ENCODE assay signal across 2 cellular contexts in the genomic region with DNA sequence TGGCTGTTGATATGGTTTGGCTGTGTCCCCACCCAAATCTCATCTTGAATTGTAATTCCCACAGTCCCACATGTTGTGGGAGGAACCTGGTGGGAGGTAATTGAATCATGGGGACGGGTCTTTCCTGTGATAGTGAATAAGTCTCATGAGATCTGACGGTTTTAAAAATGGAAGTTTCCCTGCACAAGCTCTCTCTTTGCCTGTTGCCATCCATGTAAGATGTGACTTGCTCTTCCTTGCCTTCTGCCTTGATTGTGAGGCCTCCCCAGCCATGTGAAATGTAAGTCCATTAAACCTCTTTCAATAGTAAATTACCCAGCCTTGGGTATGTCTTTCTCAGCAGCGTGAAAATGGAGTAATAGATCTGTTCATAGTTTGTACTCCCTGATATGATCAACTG.
TF ChIP-seq lines count a peak whose summit lies in the region.

No MANE protein-coding gene starts in this region.

TF ChIP-seq in A549, 52 proteins besides CTCF, POLR2A, EP300 and RAD21:
- TF ChIP-seq ZFP36 (IDR thresholded peaks at IDR 0.05; ENCODE audit: borderline replicate concordance, partially characterized antibody), result peak; percentile 47

TF ChIP-seq in HEK293, 187 proteins besides CTCF, POLR2A, EP300 and RAD21:
- TF ChIP-seq SETDB1 (IDR thresholded peaks at IDR 0.05; ENCODE audit: insufficient read length, low read length) (peak; percentile 78), SCRT2 (tag by site-specific recombination; IDR thresholded peaks at IDR 0.05) (peak; percentile 65)
